10 cellular contexts compared by ENCODE assay signal in genomic region chr3:74067296-74067695, GRCh38.
DNase-seq lines count a peak whose midpoint lies in the region; ATAC-seq, FAIRE-seq and TF ChIP-seq lines count a peak whose summit lies in the region.
"Had no signal": no experiment of that assay in that cellular context is flagged by ENCODE, and none has a peak within 500 bp of the region (broad histone marks: within the 10 kb centered on the region; RNA-seq: fewer than 3 reads in every experiment).

No MANE protein-coding gene starts in this region.

- intact Hi-C loops in HepG2 (cut with micrococcal nuclease; ENCODE audit: unreplicated experiment) (no loop called here), CD14-positive monocyte (cut with micrococcal nuclease) (no loop called here)
- intact Hi-C loops in CD8-positive, alpha-beta T cell (cut with DNase I, micrococcal nuclease), result no loop called here

- TF ChIP-seq EP300 in HepG2 (IDR thresholded peaks at IDR 0.05; ENCODE audit: low read depth in 2 of 2, low read length in 2 of 2), result no peak
- TF ChIP-seq EP300 in HepG2 (CRISPR knock-in tag; IDR thresholded peaks at IDR 0.05; ENCODE audit: borderline replicate concordance), result no peak
- TF ChIP-seq EP300 in SK-N-SH (IDR thresholded peaks at IDR 0.05; ENCODE audit: borderline replicate concordance in 1 of 2, low read depth in 1 of 2, low read length in 1 of 2), result no peak

- H3K9me3 ChIP-seq in liver (ENCODE audit: control insufficient read depth in 4 of 4, low read length in 3 of 4) (no peaks in the 10 kb centered on the region), HepG2 (ENCODE audit: low read length) (no peaks in the 10 kb centered on the region), SK-N-SH (no peaks in the 10 kb centered on the region)
- H3K9me3 ChIP-seq in CD8-positive, alpha-beta T cell (ENCODE audit: low read length), result no peaks in the 10 kb centered on the region

- POLR2A ChIA-PET in HepG2 (lab: Yijun Ruan, JAX) (no interaction called here), SK-N-SH (lab: Yijun Ruan, JAX) (no interaction called here)
- POLR2A ChIA-PET in CD8-positive, alpha-beta T cell (lab: Charles Lee), result no interaction called here

- no peak for ATAC-seq in HepG2
- no peak for ATAC-seq in CD8-positive, alpha-beta T cell

- in situ Hi-C loops in HepG2 (cut with HindIII; ENCODE audit: extremely low pct_ligation_motif_present, low pct_unique_long_range_greater_than_20kb), result no loop called here

- no peaks in the 10 kb centered on the region for H3K36me3 Mint-ChIP-seq in CD14-positive monocyte
- H3K36me3 Mint-ChIP-seq in CD8-positive, alpha-beta T cell, result no peaks in the 10 kb centered on the region

- no peaks in the 10 kb centered on the region for H3F3A ChIP-seq in SK-N-SH (replicated peaks; ENCODE audit: insufficient read depth)

- H3K27ac Mint-ChIP-seq in CD14-positive monocyte, result no peak overlapping the region
- H3K27ac Mint-ChIP-seq in CD8-positive, alpha-beta T cell, result no peak overlapping the region

- H3K4me3 ChIP-seq in liver (ENCODE audit: low read depth in 1 of 3, low read length in 3 of 3) (no peak overlapping the region), HepG2 (replicated peaks in 1 of 3; ENCODE audit: insufficient read depth in 1 of 3, low read depth in 2 of 3, low read length in 3 of 3) (no peak overlapping the region), SK-N-SH (ENCODE audit: low read depth in 2 of 2, low read length in 1 of 2) (no peak overlapping the region)
- H3K4me3 ChIP-seq in CD8-positive, alpha-beta T cell (ENCODE audit: low read depth, low read length), result no peak overlapping the region

- H3K4me1 ChIP-seq in liver (ENCODE audit: control insufficient read depth in 4 of 4, insufficient read depth in 4 of 4, low read length in 3 of 4) (peaks cover 0 to 17% (median 12%) of the 10 kb centered on the region in 4 donors), HepG2 (ENCODE audit: insufficient read depth, low read length) (no peaks in the 10 kb centered on the region), SK-N-SH (ENCODE audit: control insufficient read depth in 1 of 2, insufficient read depth in 2 of 2, low read depth in 1 of 2, low read length in 1 of 2) (no peaks in the 10 kb centered on the region)
- no peaks in the 10 kb centered on the region for H3K4me1 ChIP-seq in CD8-positive, alpha-beta T cell (ENCODE audit: insufficient read depth, low read length)

- DNase-seq in HepG2 (ENCODE audit: low spot score), result no peak
- DNase-seq in SK-N-SH, result no peak
- peak; percentile 2 for DNase-seq in hepatic stellate cell (ENCODE audit: low spot score)
- no peak for DNase-seq in NOMO-1 treated with DMSO at 0.1 percent for 48 hours (lab: John Stamatoyannopoulos, UW; ENCODE audit: unreplicated experiment)
- no peak for DNase-seq in COLO829 (ENCODE audit: low spot score)
- DNase-seq in CD14-positive monocyte (ENCODE audit: low spot score), result no peak
- DNase-seq in CD8-positive, alpha-beta T cell, result no peak
- DNase-seq: NCI-H510A had no signal

- no peaks in the 10 kb centered on the region for H3K4me1 Mint-ChIP-seq in CD14-positive monocyte
- no peaks in the 10 kb centered on the region for H3K4me1 Mint-ChIP-seq in CD8-positive, alpha-beta T cell (ENCODE audit: low read depth)

- WGBS in liver, result 14% methylated on average over 1 of the region's 1 CpG
- 0% methylated on average over 1 of the region's 1 CpG for WGBS in HepG2 (ENCODE audit: low lambda C conversion rate)
- WGBS in SK-N-SH (ENCODE audit: low lambda C conversion rate), result 19% methylated on average over 1 of the region's 1 CpG

- no peak for FAIRE-seq in HepG2 (lab: Jason Lieb, UNC)
- FAIRE-seq: endometrium had no signal

- H3K9me2 ChIP-seq in SK-N-SH, result no peaks in the 10 kb centered on the region

- no peak overlapping the region for H3K4me3 Mint-ChIP-seq in CD14-positive monocyte
- H3K4me3 Mint-ChIP-seq in CD8-positive, alpha-beta T cell, result no peak overlapping the region

- H4K20me1 ChIP-seq in HepG2 (ENCODE audit: insufficient read depth, low read length) (no peaks in the 10 kb centered on the region), SK-N-SH (ENCODE audit: insufficient read depth) (no peaks in the 10 kb centered on the region)

- H3K27me3 ChIP-seq in liver (ENCODE audit: control insufficient read depth in 4 of 4, insufficient read depth in 4 of 4, low read length in 3 of 4), result no peaks in the 10 kb centered on the region
- no peaks in the 10 kb centered on the region for H3K27me3 ChIP-seq in HepG2 (ENCODE audit: control insufficient read depth in 1 of 2, insufficient read depth in 2 of 2, low read length in 2 of 2)
- H3K27me3 ChIP-seq in SK-N-SH (ENCODE audit: insufficient read depth), result no peaks in the 10 kb centered on the region
- H3K27me3 ChIP-seq in CD8-positive, alpha-beta T cell (ENCODE audit: insufficient read depth, low read length), result no peaks in the 10 kb centered on the region

- peaks cover 0 to 4% (median 0%) of the 10 kb centered on the region in 7 donors for H3K9me3 Mint-ChIP-seq in CD14-positive monocyte
- H3K9me3 Mint-ChIP-seq in CD8-positive, alpha-beta T cell, result peaks cover 4% of the 10 kb centered on the region

- no TSS peak for BruUV-seq in HepG2 (replicated peaks; lab: Mats Ljungman, UMichigan)

- H3K27ac ChIP-seq in liver (ENCODE audit: low read depth in 1 of 2, low read length in 2 of 2) (peak overlapping the region; percentile 40 to 70), HepG2 (ENCODE audit: extremely low read length, insufficient read depth, low read length) (no peak overlapping the region), SK-N-SH (ENCODE audit: low read depth in 2 of 2, low read length in 1 of 2) (no peak overlapping the region)
- no peak overlapping the region for H3K27ac ChIP-seq in CD8-positive, alpha-beta T cell (ENCODE audit: low read depth, low read length)

- CTCF ChIA-PET in HepG2 (lab: Yijun Ruan, JAX; ENCODE audit: low intra/inter-chr PET ratio, low total read pairs), result no interaction called here
- CTCF ChIA-PET in SK-N-SH (lab: Yijun Ruan, JAX), result interaction anchor here (0.7 to 1.3 kb wide), 2 partner anchors 10 to 32 kb away, joined by 3 to 5 read pairs; no protein-coding TSS in a partner anchor
- CTCF ChIA-PET in CD8-positive, alpha-beta T cell (lab: Charles Lee), result no interaction called here

- peak; percentile 18 for TF ChIP-seq CTCF in liver (IDR thresholded peaks at IDR 0.05; ENCODE audit: low read depth, low read length, missing input control)
- no peak for TF ChIP-seq CTCF in HepG2 (CRISPR knock-in tag; IDR thresholded peaks at IDR 0.05)
- peak; percentile 55 for TF ChIP-seq CTCF in SK-N-SH (IDR thresholded peaks at IDR 0.05)
- TF ChIP-seq CTCF in CD14-positive monocyte (IDR thresholded peaks at IDR 0.05), result no peak
- no peak for TF ChIP-seq CTCF in CD8-positive, alpha-beta T cell (IDR thresholded peaks at IDR 0.05)

- H3K9ac ChIP-seq in liver (ENCODE audit: low read depth in 1 of 2, low read length in 2 of 2), result no peak overlapping the region
- no peak overlapping the region for H3K9ac ChIP-seq in HepG2 (ENCODE audit: insufficient read depth, low read depth, low read length)
- no peak overlapping the region for H3K9ac ChIP-seq in SK-N-SH

- TF ChIP-seq RAD21 in liver (IDR thresholded peaks at IDR 0.05), result peak; percentile 65 to 72
- TF ChIP-seq RAD21 in HepG2 (CRISPR knock-in tag; IDR thresholded peaks at IDR 0.05), result no peak
- peak; percentile 61 for TF ChIP-seq RAD21 in SK-N-SH (IDR thresholded peaks at IDR 0.05; ENCODE audit: low read length)

- H3K79me2 ChIP-seq in HepG2 (ENCODE audit: insufficient read depth, low read length) (no peaks in the 10 kb centered on the region), SK-N-SH (ENCODE audit: insufficient read depth) (no peaks in the 10 kb centered on the region)

- H2AFZ ChIP-seq in HepG2 (ENCODE audit: low read length) (no peak overlapping the region), SK-N-SH (ENCODE audit: low read depth) (no peak overlapping the region)

- no peak for TF ChIP-seq POLR2A in HepG2 (IDR thresholded peaks at IDR 0.05; ENCODE audit: insufficient read depth in 1 of 2, low read depth in 2 of 2, low read length in 2 of 2)

- H3K27me3 Mint-ChIP-seq in CD14-positive monocyte (ENCODE audit: low read depth in 3 of 3), result peaks cover 0 to 1% (median 0%) of the 10 kb centered on the region in 3 donors
- H3K27me3 Mint-ChIP-seq in CD8-positive, alpha-beta T cell (ENCODE audit: low read depth), result no peaks in the 10 kb centered on the region

- H3K4me2 ChIP-seq in HepG2 (ENCODE audit: low read depth, low read length) (no peak overlapping the region), SK-N-SH (no peak overlapping the region)

- H3K36me3 ChIP-seq in liver (ENCODE audit: control insufficient read depth in 4 of 4, insufficient read depth in 3 of 4, low read depth in 1 of 4, low read length in 3 of 4) (no peaks in the 10 kb centered on the region), HepG2 (replicated peaks in 1 of 2; ENCODE audit: control insufficient read depth in 1 of 2, insufficient read depth in 2 of 2, low read length in 2 of 2) (no peaks in the 10 kb centered on the region), SK-N-SH (replicated peaks in 1 of 2; ENCODE audit: control insufficient read depth in 1 of 2, insufficient read depth in 2 of 2, low read length in 1 of 2) (no peaks in the 10 kb centered on the region)
- no peaks in the 10 kb centered on the region for H3K36me3 ChIP-seq in CD8-positive, alpha-beta T cell (ENCODE audit: insufficient read depth, low read length)

TF ChIP-seq in liver, 16 proteins besides CTCF, POLR2A, EP300 and RAD21 (continues in another document):
- TF ChIP-seq SP1 (IDR thresholded peaks at IDR 0.05), result peak; percentile 81

TF ChIP-seq in SK-N-SH, 30 proteins besides CTCF, POLR2A, EP300 and RAD21:
- no peak for TF ChIP-seq ELF1 (IDR thresholded peaks at IDR 0.05)
- 0 out of 2 replicates have a peak, but pooled peaks have one; percentile 9 for TF ChIP-seq SMC3 (IDR thresholded peaks at IDR 0.05; ENCODE audit: low read depth, low read length)
- TF ChIP-seq JUND (IDR thresholded peaks at IDR 0.05), result no peak

Comparison
In these comparisons a context has a peak if more than half of its experiments do, and no peak if none do; other contexts are left out.
1. H3K27ac ChIP-seq: peak in liver (2 of 2); none in HepG2 (single experiment), SK-N-SH (0 of 2) and CD8-positive, alpha-beta T cell (single experiment).
2. CTCF ChIP-seq: peak in liver (single experiment) and SK-N-SH (single experiment); none in HepG2 (single experiment), CD14-positive monocyte (single experiment) and CD8-positive, alpha-beta T cell (single experiment).